8 cellular contexts compared by ENCODE assay signal in genomic region chr1:17011439-17012307, GRCh38. TPM values are rescaled to one million over a fixed set of nuclear protein-coding genes. Genes with fewer than 3 reads are reported as not detected.
DNase-seq lines count a peak whose midpoint lies in the region; ATAC-seq and TF ChIP-seq lines count a peak whose summit lies in the region.

Gene ATP13A2 (minus strand): TSS chr1:17011928. CDS start chr1:17011738, 190 bp downstream.

- CTCF ChIA-PET in HEK293T (lab: Yijun Ruan, JAX), result interaction anchor here (0.6 kb wide), 1 partner anchor 25 kb away, joined by 3 read pairs; no protein-coding TSS in a partner anchor

- TF ChIP-seq CTCF in heart left ventricle (IDR thresholded peaks at IDR 0.05) (no peak), type B pancreatic cell (conservative IDR thresholded peaks at IDR 0.05) (no peak)

- peak; percentile 89 to 95 (median 92) for ATAC-seq in heart left ventricle

- POLR2A ChIA-PET in HEK293T (lab: Yijun Ruan, JAX), result interaction anchor here (1.2 kb wide), 1 partner anchor 11 kb away, joined by 6 read pairs; no protein-coding TSS in a partner anchor

- peak within 1 kb of the TSS; percentile 92 for H3K4me3 Mint-ChIP-seq in type B pancreatic cell

- H3K9me3 ChIP-seq in heart left ventricle, result no peaks in the 10 kb centered on the region

- TF ChIP-seq POLR2A in heart left ventricle (IDR thresholded peaks at IDR 0.05), result peak in 1 of 2 donors; percentile 50

- H3K36me3 Mint-ChIP-seq in type B pancreatic cell, result no peaks in the 10 kb centered on the region

- H3K4me3 ChIP-seq in heart left ventricle, result peak within 1 kb of the TSS; percentile 67 to 98 (median 85)

- peak within 1 kb of the TSS; percentile 81 for H3K27ac Mint-ChIP-seq in type B pancreatic cell

- intact Hi-C loops in heart left ventricle (cut with DNase I) (loop anchor here in 5 of 10 donors (5.0 to 10.0 kb wide), 5 partner anchors 36 to 49 kb away; partner anchors contain the start of gene SDHB (in 1 of the 5)), posterior cingulate gyrus (cut with DNase I) (loop anchor here (10.0 kb wide), 1 partner anchor 47 kb away; no protein-coding TSS in a partner anchor)

- no peaks in the 10 kb centered on the region for H3K27me3 Mint-ChIP-seq in type B pancreatic cell

- peaks cover 11% of the 10 kb centered on the region for H3K4me1 Mint-ChIP-seq in type B pancreatic cell (ENCODE audit: unreplicated experiment)

- WGBS in adipose tissue, 3 donors, result 1 to 2% (median 2%) methylated on average over 66 to 92 of the region's 94 CpGs
- 1 to 14% (median 4%) methylated on average over 5 to 94 of the region's 94 CpGs for WGBS in heart left ventricle, 4 donors

- H3K27ac ChIP-seq in adipose tissue (ENCODE audit: low read depth, low read length), result no peak within 1 kb of the TSS
- peak within 1 kb of the TSS in 11 of 12 donors; percentile 42 to 79 (median 60) for H3K27ac ChIP-seq in heart left ventricle

- no peaks in the 10 kb centered on the region for H3K9me3 Mint-ChIP-seq in type B pancreatic cell

- peaks cover 0 to 3% (median 0%) of the 10 kb centered on the region in 9 donors for H3K36me3 ChIP-seq in heart left ventricle

- no peaks in the 10 kb centered on the region for H3K27me3 ChIP-seq in heart left ventricle

- peak; percentile 94 for DNase-seq in GM03348 (ENCODE audit: low spot score)
- peak; percentile 92 for DNase-seq in HEK293T (ENCODE audit: extremely low spot score)
- peak; percentile 69 for DNase-seq in NCI-H1048 (lab: John Stamatoyannopoulos, UW)
- peak; percentile 65 to 86 (median 75) for DNase-seq in T-helper 1 cell
- DNase-seq in heart left ventricle, result peak; percentile 79 to 91 (median 81)
- DNase-seq in posterior cingulate gyrus, result peak; percentile 62 to 98 (median 86)
- peak; percentile 88 for DNase-seq in type B pancreatic cell (ENCODE audit: extremely low spot score, unreplicated experiment)

- peaks cover 0 to 43% (median 23%) of the 10 kb centered on the region in 12 donors for H3K4me1 ChIP-seq in heart left ventricle

TF ChIP-seq in HEK293T, 16 proteins besides CTCF, POLR2A, EP300 and RAD21:
- TF ChIP-seq SUZ12 (IDR thresholded peaks at IDR 0.05) (no peak), FOXM1 (IDR thresholded peaks at IDR 0.05; ENCODE audit: borderline replicate concordance) (peak; percentile 57; the same call in 1 of the 2 replicates), LEF1 (IDR thresholded peaks at IDR 0.05; ENCODE audit: borderline replicate concordance) (no peak), PKNOX1 (IDR thresholded peaks at IDR 0.05) (no peak), TARDBP (IDR thresholded peaks at IDR 0.05) (no peak), ARNT (IDR thresholded peaks at IDR 0.05) (no peak), HDGF (IDR thresholded peaks at IDR 0.05; ENCODE audit: borderline replicate concordance) (no peak)
TF ChIP-seq in HEK293T: peak in this region for 1.

RNA-seq across cellular contexts. Expression of gene ATP13A2, which starts in this region (rescaled TPM):
- polyA plus RNA-seq in adipose tissue (10 to 100 TPM; 14.2 to 36.9 (median 26.8) TPM), heart left ventricle (10 to 100 TPM in 1 of 2 donors, 1 to 10 TPM in 1; 7.6 to 27.5 TPM)
- total RNA-seq in heart left ventricle (10 to 100 TPM in 8 of 9 donors, 1 to 10 TPM in 1; 7.3 to 37.2 (median 15.6) TPM), type B pancreatic cell (ENCODE audit: low replicate concordance) (66.4 and 80.3 TPM in 2 replicates)
